ENCODE assay signal across 22 cellular contexts in genomic region chr14:78018283-78018682, GRCh38.
"Had no signal": no experiment of that assay in that cellular context is flagged by ENCODE, and none has a peak within 500 bp of the region (broad histone marks: within the 10 kb centered on the region; RNA-seq: fewer than 3 reads in every experiment).

No MANE protein-coding gene starts in this region.

- H3K27ac ChIP-seq: HL-60, SJSA1, SK-N-MC had no signal

- H3K27me3 ChIP-seq: SJSA1 had no signal

- DNase-seq: MV-4-11, NCI-H1048, NCI-H1105, NCI-H1417, NCI-H1436 treated with DMSO at 0.1 percent for 48 hours, NCI-H1694 treated with DMSO at 0.1 percent for 48 hours, NCI-H1930, NCI-H2081, NCI-H2107, NCI-H2227 treated with DMSO at 0.1 percent for 48 hours, NCI-H524, NCI-H526 treated with DMSO at 0.1 percent for 48 hours, NCI-H748 treated with DMSO at 0.1 percent for 48 hours, Right ventricle myocardium superior, RPMI8226, SIG-M5 had no signal

- H3K9me3 ChIP-seq: SJSA1 had no signal

- FAIRE-seq: HTR-8/SVneo, K562, RCC 7860 had no signal

- H3K36me3 ChIP-seq: SJSA1 had no signal

- H3K4me1 ChIP-seq: SJSA1 had no signal

- ATAC-seq: K562 had no signal

- H3K4me3 ChIP-seq: K562, SJSA1, SK-N-MC had no signal
